ENCODE assay signal across 10 cellular contexts in genomic region chr6:139473239-139473701, GRCh38.
DNase-seq lines count a peak whose midpoint lies in the region; ATAC-seq and TF ChIP-seq lines count a peak whose summit lies in the region.
"Had no signal": no experiment of that assay in that cellular context is flagged by ENCODE, and none has a peak within 500 bp of the region (broad histone marks: within the 10 kb centered on the region; RNA-seq: fewer than 3 reads in every experiment).

No MANE protein-coding gene starts in this region.

- intact Hi-C loops in OCI-LY7 (cut with micrococcal nuclease; ENCODE audit: unreplicated experiment): no loop called here

- no peaks in the 10 kb centered on the region for H3K36me3 ChIP-seq in OCI-LY7 (ENCODE audit: insufficient read depth, low read length)

- H3K79me2 ChIP-seq in OCI-LY7 (ENCODE audit: insufficient read depth, low read depth, low read length): no peaks in the 10 kb centered on the region

- H3K27me3 Mint-ChIP-seq in stimulated activated memory B cell treated with anti-CD40 and anti-IgM and Interleukin-4, amounts not matched to agents 10 μg/mL and 1 μg/mL and 100 μg/mL, for 72 hours: no peaks in the 10 kb centered on the region

- no peak overlapping the region for H3K27ac Mint-ChIP-seq in stimulated activated memory B cell treated with anti-CD40 and anti-IgM and Interleukin-4, amounts not matched to agents 10 μg/mL and 1 μg/mL and 100 μg/mL, for 72 hours

- DNase-seq in LHCN-M2 (ENCODE audit: low read depth) (peak; percentile 73), astrocyte of the spinal cord (ENCODE audit: low read depth, low spot score) (peak; percentile 63), islet precursor cell (peak; percentile 68), smooth muscle cell of the brain vasculature (ENCODE audit: low read depth, low spot score) (peak; percentile 55), OCI-LY7 (ENCODE audit: low spot score) (no peak), AML-193 (lab: John Stamatoyannopoulos, UW) (no peak)
- DNase-seq: activated gamma-delta T cell treated with Interleukin-2 at 50 U/mL for 16 hours; stimulated activated naive CD8-positive, alpha-beta T cell treated with anti-CD3 and anti-CD28 coated beads, Interleukin-15, Interleukin-2, amounts not matched to agents 100 U/mL and 50 U/mL, for 24 hours had no signal

- no peak overlapping the region for H3K4me2 ChIP-seq in OCI-LY7 (ENCODE audit: low read length)

- H4K20me1 ChIP-seq in OCI-LY7 (ENCODE audit: insufficient read depth, low read length): no peaks in the 10 kb centered on the region

- CTCF ChIA-PET in OCI-LY7 (lab: Charles Lee; ENCODE audit: unreplicated experiment): no interaction called here

- no peaks in the 10 kb centered on the region for H3K9me3 ChIP-seq in OCI-LY7 (ENCODE audit: low read length)

- H3K4me1 ChIP-seq in OCI-LY7 (ENCODE audit: insufficient read depth, low read length, poor library complexity, severe bottlenecking): no peaks in the 10 kb centered on the region

- POLR2A ChIA-PET in OCI-LY7 (lab: Charles Lee): interaction anchor here (0.8 kb wide), 1 partner anchor 9 kb away, joined by 3 read pairs; no protein-coding TSS in a partner anchor

- H3K27ac ChIP-seq in OCI-LY7 (ENCODE audit: low read depth, low read length, poor library complexity, severe bottlenecking): no peak overlapping the region

- no TSS peak for BruUV-seq in OCI-LY7 (replicated peaks; lab: Mats Ljungman, UMichigan)

- no peak overlapping the region for H3K4me3 ChIP-seq in astrocyte of the spinal cord (ENCODE audit: low read depth, low read length)
- H3K4me3 ChIP-seq in OCI-LY7 (ENCODE audit: low read depth, low read length, poor library complexity, severe bottlenecking): no peak overlapping the region

- in situ Hi-C loops in astrocyte of the spinal cord (cut with HindIII; ENCODE audit: low sequenced_read_pairs): no loop called here

- TF ChIP-seq CTCF in astrocyte of the spinal cord (IDR thresholded peaks at IDR 0.05; ENCODE audit: low read depth, low read length): no peak
- TF ChIP-seq CTCF in OCI-LY7 (conservative IDR thresholded peaks at IDR 0.05; ENCODE audit: low read length): no peak

- no peak for ATAC-seq in HG02884 (IDR thresholded peaks at IDR 0.05; ENCODE audit: unreplicated experiment)
- ATAC-seq in stimulated activated memory B cell treated with anti-CD40 and anti-IgM and Interleukin-4, amounts not matched to agents 10 μg/mL and 1 μg/mL and 100 μg/mL, for 72 hours: no peak
- ATAC-seq: stimulated activated naive CD8-positive, alpha-beta T cell treated with anti-CD3 and anti-CD28 coated beads, Interleukin-15, Interleukin-2, amounts not matched to agents 100 U/mL and 50 U/mL, for 24 hours had no signal

- H3K4me3 Mint-ChIP-seq in stimulated activated memory B cell treated with anti-CD40 and anti-IgM and Interleukin-4, amounts not matched to agents 10 μg/mL and 1 μg/mL and 100 μg/mL, for 72 hours: no peak overlapping the region

- H3K36me3 Mint-ChIP-seq in stimulated activated memory B cell treated with anti-CD40 and anti-IgM and Interleukin-4, amounts not matched to agents 10 μg/mL and 1 μg/mL and 100 μg/mL, for 72 hours: no peaks in the 10 kb centered on the region

- no peaks in the 10 kb centered on the region for H3K9me2 ChIP-seq in OCI-LY7 (ENCODE audit: insufficient read depth, low read length)

- H2AFZ ChIP-seq in OCI-LY7 (ENCODE audit: low read length): no peak overlapping the region

- no peaks in the 10 kb centered on the region for H3K9me3 Mint-ChIP-seq in stimulated activated memory B cell treated with anti-CD40 and anti-IgM and Interleukin-4, amounts not matched to agents 10 μg/mL and 1 μg/mL and 100 μg/mL, for 72 hours

- peaks cover 9% of the 10 kb centered on the region for H3K4me1 Mint-ChIP-seq in stimulated activated memory B cell treated with anti-CD40 and anti-IgM and Interleukin-4, amounts not matched to agents 10 μg/mL and 1 μg/mL and 100 μg/mL, for 72 hours

Comparison
In these comparisons a context has a peak if more than half of its experiments do, and no peak if none do; other contexts are left out.
1. DNase-seq: peak in LHCN-M2 (single experiment), astrocyte of the spinal cord (single experiment), islet precursor cell (single experiment) and smooth muscle cell of the brain vasculature (single experiment); none in OCI-LY7 (single experiment) and AML-193 (0 of 2).